In genomic region chr13:85798999-85799646, GRCh38 we compare ENCODE assay signal across 8 cellular contexts. TPM values are rescaled to one million over a fixed set of nuclear protein-coding genes. Genes with fewer than 3 reads are reported as not detected.
DNase-seq lines count a peak whose midpoint lies in the region; ATAC-seq and TF ChIP-seq lines count a peak whose summit lies in the region.
"Had no signal": no experiment of that assay in that cellular context is flagged by ENCODE, and none has a peak within 500 bp of the region (broad histone marks: within the 10 kb centered on the region; RNA-seq: fewer than 3 reads in every experiment).

TSS of gene SLITRK6 (minus strand) at chr13:85799419. CDS start at chr13:85796508, 2,911 bp downstream.

- TF ChIP-seq CTCF in PC-9 (conservative IDR thresholded peaks at IDR 0.05), result no peak
- peak; percentile 5 for TF ChIP-seq CTCF in fibroblast of pulmonary artery (IDR thresholded peaks at IDR 0.05; ENCODE audit: low read length, missing control alignments)

- POLR2A ChIA-PET in PC-9 (lab: Charles Lee; ENCODE audit: unreplicated experiment), result interaction anchor here (0.6 to 0.7 kb wide), 4 partner anchors 9 to 884 kb away, joined by 3 read pairs; no protein-coding TSS in a partner anchor

- H3K79me2 ChIP-seq in PC-9 (ENCODE audit: low read depth), result no peaks in the 10 kb centered on the region

- H3K27ac ChIP-seq in HUES6 (ENCODE audit: low read depth, low read length) (no peak within 1 kb of the TSS), PC-9 (no peak within 1 kb of the TSS)
- H3K27ac ChIP-seq: neutrophil had no signal

- H3K4me3 ChIP-seq in HUES6 (ENCODE audit: low read depth, low read length) (peak within 1 kb of the TSS; percentile 20; the same call in 1 of the 2 replicates), PC-9 (no peak within 1 kb of the TSS), fibroblast of pulmonary artery (replicated peaks; ENCODE audit: low read depth, low read length) (peak within 1 kb of the TSS; percentile 15)

- no peak within 1 kb of the TSS for H2AFZ ChIP-seq in PC-9

- H3K27me3 ChIP-seq in HUES6 (ENCODE audit: control insufficient read depth, insufficient read depth, low read length), result no peaks in the 10 kb centered on the region
- H3K27me3 ChIP-seq in PC-9 (ENCODE audit: insufficient read depth, low read depth), result no peaks in the 10 kb centered on the region
- H3K27me3 ChIP-seq: neutrophil had no signal

- H4K20me1 ChIP-seq in PC-9 (ENCODE audit: insufficient read depth), result no peaks in the 10 kb centered on the region

- intact Hi-C loops in PC-9 (cut with micrococcal nuclease; ENCODE audit: unreplicated experiment), result loop anchor here (2.0 kb wide), 1 partner anchor 212 kb away; no protein-coding TSS in a partner anchor

- no peaks in the 10 kb centered on the region for H3K36me3 ChIP-seq in HUES6 (ENCODE audit: control insufficient read depth, insufficient read depth, low read length)
- no peaks in the 10 kb centered on the region for H3K36me3 ChIP-seq in PC-9 (ENCODE audit: low read depth)
- H3K36me3 ChIP-seq: neutrophil had no signal

- H3K9ac ChIP-seq in HUES6 (ENCODE audit: low read length), result no peak within 1 kb of the TSS

- CTCF ChIA-PET in PC-9 (lab: Charles Lee), result interaction anchor here (0.7 kb wide), 1 partner anchor 537 kb away, joined by 3 read pairs; no protein-coding TSS in a partner anchor

- DNase-seq in PC-9 (peak; percentile 50 to 79), fibroblast of pulmonary artery (ENCODE audit: low read depth) (peak; percentile 70), smooth muscle cell of the brain vasculature (ENCODE audit: low read depth, low spot score) (peak; percentile 17), NCI-H1694 (lab: John Stamatoyannopoulos, UW) (no peak), germinal center (ENCODE audit: low spot score) (no peak)

- H3K9me3 ChIP-seq in HUES6 (ENCODE audit: control insufficient read depth, insufficient read depth, low read depth, low read length) (no peaks in the 10 kb centered on the region), PC-9 (ENCODE audit: insufficient read depth, low read depth) (no peaks in the 10 kb centered on the region)
- H3K9me3 ChIP-seq: neutrophil had no signal

- no peaks in the 10 kb centered on the region for H3F3A ChIP-seq in PC-9 (ENCODE audit: insufficient read depth, low read depth)

- no peaks in the 10 kb centered on the region for H3K9me2 ChIP-seq in PC-9 (ENCODE audit: insufficient read depth)

- H3K4me2 ChIP-seq in PC-9, result peak within 1 kb of the TSS; percentile 1; the same call in 1 of the 2 replicates

- H3K4me1 ChIP-seq in HUES6 (ENCODE audit: control insufficient read depth, insufficient read depth, low read length) (peaks cover 14% of the 10 kb centered on the region), PC-9 (replicated peaks; ENCODE audit: insufficient read depth) (peaks cover 8% of the 10 kb centered on the region; the same call in 1 of the 2 replicates)

- no peak for ATAC-seq in HG03039 (IDR thresholded peaks at IDR 0.05; ENCODE audit: unreplicated experiment)

- BruUV-seq in PC-9 (replicated peaks; lab: Mats Ljungman, UMichigan), result no TSS peak

RNA-seq across cellular contexts. Expression of gene SLITRK6, which starts in this region (rescaled TPM):
- 1.9 and 3.4 TPM in 2 replicates for total RNA-seq in PC-9 (2021)

Comparison
In these comparisons a context has a peak if more than half of its experiments do, and no peak if none do; other contexts are left out.
1. DNase-seq: peak in PC-9 (2 of 2), fibroblast of pulmonary artery (single experiment) and smooth muscle cell of the brain vasculature (single experiment); none in NCI-H1694 (single experiment) and germinal center (single experiment).